In the genomic region with DNA sequence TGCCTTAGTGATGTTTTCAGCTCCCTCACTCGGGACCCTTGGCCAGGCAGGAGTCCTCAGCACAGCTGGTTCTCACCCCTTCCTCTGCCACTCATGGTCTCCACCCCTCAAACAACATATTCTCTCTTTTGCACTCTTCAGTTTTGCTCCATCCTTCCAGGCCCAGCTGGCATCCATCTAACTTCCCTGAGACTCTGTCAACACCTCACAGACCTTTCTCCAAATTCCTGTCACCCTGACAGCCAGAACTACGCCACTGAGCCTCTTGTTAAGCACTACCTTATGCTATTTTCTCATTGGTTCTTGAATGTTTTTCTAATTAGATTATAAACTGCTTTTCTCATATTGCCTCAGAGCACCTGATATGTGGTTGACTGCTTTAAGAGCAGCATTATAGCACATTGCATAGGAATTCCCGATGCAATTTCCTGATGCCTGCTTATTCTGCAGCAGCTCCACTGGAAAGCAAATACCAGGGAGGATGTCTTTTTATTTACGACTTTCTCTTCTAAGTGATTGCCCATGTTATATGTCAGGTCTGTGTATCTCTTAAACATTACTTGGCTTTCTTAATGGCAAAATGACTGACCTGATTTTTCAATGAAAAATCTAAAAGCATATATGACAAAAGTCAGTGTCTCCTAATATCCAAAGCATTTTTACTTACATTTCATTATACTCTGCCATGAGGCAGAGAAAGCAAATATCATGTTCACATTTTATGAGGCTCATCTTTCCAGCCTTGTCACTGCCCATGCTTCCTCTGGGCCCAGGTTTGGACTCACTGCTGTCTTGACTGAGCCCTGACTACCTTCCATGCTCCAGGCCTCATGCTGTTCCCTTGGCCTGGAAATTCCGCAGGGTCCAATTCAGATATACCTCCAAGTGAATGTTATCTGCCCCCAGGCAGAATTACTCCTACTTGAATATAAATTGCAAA, we compare ENCODE assay signal across 1 cellular context.
TF ChIP-seq lines count a peak whose summit lies in the region.

No MANE protein-coding gene starts in this region.

TF ChIP-seq in A549, 52 proteins besides CTCF, POLR2A, EP300 and RAD21 (continued from another document):
- TF ChIP-seq, protein P1, sequence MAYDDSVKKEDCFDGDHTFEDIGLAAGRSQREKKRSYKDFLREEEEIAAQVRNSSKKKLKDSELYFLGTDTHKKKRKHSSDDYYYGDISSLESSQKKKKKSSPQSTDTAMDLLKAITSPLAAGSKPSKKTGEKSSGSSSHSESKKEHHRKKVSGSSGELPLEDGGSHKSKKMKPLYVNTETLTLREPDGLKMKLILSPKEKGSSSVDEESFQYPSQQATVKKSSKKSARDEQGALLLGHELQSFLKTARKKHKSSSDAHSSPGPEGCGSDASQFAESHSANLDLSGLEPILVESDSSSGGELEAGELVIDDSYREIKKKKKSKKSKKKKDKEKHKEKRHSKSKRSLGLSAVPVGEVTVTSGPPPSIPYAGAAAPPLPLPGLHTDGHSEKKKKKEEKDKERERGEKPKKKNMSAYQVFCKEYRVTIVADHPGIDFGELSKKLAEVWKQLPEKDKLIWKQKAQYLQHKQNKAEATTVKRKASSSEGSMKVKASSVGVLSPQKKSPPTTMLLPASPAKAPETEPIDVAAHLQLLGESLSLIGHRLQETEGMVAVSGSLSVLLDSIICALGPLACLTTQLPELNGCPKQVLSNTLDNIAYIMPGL (CRISPR knock-in tag; IDR thresholded peaks at IDR 0.05; ENCODE audit: borderline replicate concordance): no peak
- TF ChIP-seq ZFP36 (IDR thresholded peaks at IDR 0.05; ENCODE audit: borderline replicate concordance, partially characterized antibody) (no peak), HOXA7 (CRISPR knock-in tag; IDR thresholded peaks at IDR 0.05) (no peak), NPAS2 (CRISPR knock-in tag; IDR thresholded peaks at IDR 0.05; ENCODE audit: borderline replicate concordance) (no peak)
